ENCODE assay signal across 8 cellular contexts in the genomic region with DNA sequence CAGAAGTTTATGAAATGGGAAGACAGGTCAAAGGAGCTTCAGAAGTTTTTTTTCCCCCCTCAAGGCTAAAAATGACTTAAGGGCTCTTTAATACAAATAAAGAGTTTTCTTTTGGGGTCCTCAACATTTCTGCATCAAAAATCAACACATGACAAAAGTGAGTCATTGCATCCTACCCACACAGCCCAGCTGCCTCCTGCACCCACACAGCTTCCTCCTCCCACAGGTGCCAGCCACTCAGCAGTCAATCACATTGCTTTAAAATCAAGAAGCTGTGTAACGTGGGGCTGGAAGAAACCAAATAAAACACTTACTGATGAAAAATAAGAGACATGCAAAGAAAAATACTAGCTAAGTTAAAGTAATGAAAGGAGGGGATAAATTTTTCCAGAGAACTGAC.
DNase-seq lines count a peak whose midpoint lies in the region; ATAC-seq and TF ChIP-seq lines count a peak whose summit lies in the region.

No MANE protein-coding gene starts in this region.

- 23% methylated on average over 1 of the region's 1 CpG for WGBS in suprapubic skin

- H3K9me3 ChIP-seq in suprapubic skin: no peaks in the 10 kb centered on the region

- no peaks in the 10 kb centered on the region for H3K27me3 Mint-ChIP-seq in activated naive CD4-positive, alpha-beta T cell treated with anti-CD3 and anti-CD28 coated beads, Interleukin-2, amount 10 ng/mL, durations not matched to agents 7 days and 5 days

- H3K9me3 Mint-ChIP-seq in activated naive CD4-positive, alpha-beta T cell treated with anti-CD3 and anti-CD28 coated beads, Interleukin-2, amount 10 ng/mL, durations not matched to agents 7 days and 5 days: peaks cover 6% of the 10 kb centered on the region

- no peak overlapping the region for H3K27ac Mint-ChIP-seq in activated naive CD4-positive, alpha-beta T cell treated with anti-CD3 and anti-CD28 coated beads, Interleukin-2, amount 10 ng/mL, durations not matched to agents 7 days and 5 days

- peaks cover 31% of the 10 kb centered on the region for H3K36me3 Mint-ChIP-seq in activated naive CD4-positive, alpha-beta T cell treated with anti-CD3 and anti-CD28 coated beads, Interleukin-2, amount 10 ng/mL, durations not matched to agents 7 days and 5 days

- no peak for TF ChIP-seq CTCF in suprapubic skin (IDR thresholded peaks at IDR 0.05)

- TF ChIP-seq POLR2A in suprapubic skin (IDR thresholded peaks at IDR 0.05) (no peak), erythroblast (IDR thresholded peaks at IDR 0.05; ENCODE audit: low read length) (no peak)

- peaks cover 40% of the 10 kb centered on the region for H3K4me1 Mint-ChIP-seq in activated naive CD4-positive, alpha-beta T cell treated with anti-CD3 and anti-CD28 coated beads, Interleukin-2, amount 10 ng/mL, durations not matched to agents 7 days and 5 days

- H3K4me3 Mint-ChIP-seq in activated naive CD4-positive, alpha-beta T cell treated with anti-CD3 and anti-CD28 coated beads, Interleukin-2, amount 10 ng/mL, durations not matched to agents 7 days and 5 days: no peak overlapping the region

- TF ChIP-seq EP300 in suprapubic skin (IDR thresholded peaks at IDR 0.05): no peak

- H3K27ac ChIP-seq in suprapubic skin: no peak overlapping the region

- no peaks in the 10 kb centered on the region for H3K27me3 ChIP-seq in suprapubic skin

- DNase-seq in NCI-H226 (peak; percentile 53), suprapubic skin (ENCODE audit: low spot score in 2 of 2) (no peak), pons (ENCODE audit: low spot score) (no peak), erythroblast (lab: John Stamatoyannopoulos, UW) (no peak)
- peak; percentile 49 for DNase-seq in activated naive CD4-positive, alpha-beta T cell treated with anti-CD3 and anti-CD28 coated beads, Interleukin-2, amount 10 ng/mL, durations not matched to agents 7 days and 5 days
- peak in 2 of 3 experiments; percentile 15 to 16 for DNase-seq in stimulated activated CD4-positive, alpha-beta T cell treated with anti-CD3 and anti-CD28 coated beads, TNF-alpha, amount 100 ng/mL, for 24 hours (ENCODE audit: low read depth in 3 of 3)

- peak; percentile 42 for ATAC-seq in GM21526 (IDR thresholded peaks at IDR 0.05; ENCODE audit: low FRiP score, unreplicated experiment)
- no peak for ATAC-seq in GM18519 (IDR thresholded peaks at IDR 0.05; ENCODE audit: low FRiP score, unreplicated experiment)

- no peaks in the 10 kb centered on the region for H3K36me3 ChIP-seq in suprapubic skin

- CTCF ChIA-PET in activated naive CD4-positive, alpha-beta T cell treated with anti-CD3 and anti-CD28 coated beads, Interleukin-2, amount 10 ng/mL, durations not matched to agents 7 days and 5 days (lab: Charles Lee): interaction anchor here (1.3 kb wide), 1 partner anchor 69 kb away, joined by 4 read pairs; a partner anchor contains a TSS

- no peaks in the 10 kb centered on the region for H3K4me1 ChIP-seq in suprapubic skin

- no peak overlapping the region for H3K4me3 ChIP-seq in suprapubic skin

Comparison
In these comparisons a context has a peak if more than half of its experiments do, and no peak if none do; other contexts are left out.
1. DNase-seq: peak in NCI-H226 (single experiment), activated naive CD4-positive, alpha-beta T cell treated with anti-CD3 and anti-CD28 coated beads, Interleukin-2, amount 10 ng/mL, durations not matched to agents 7 days and 5 days (single experiment) and stimulated activated CD4-positive, alpha-beta T cell treated with anti-CD3 and anti-CD28 coated beads, TNF-alpha, amount 100 ng/mL, for 24 hours (2 of 3); none in suprapubic skin (0 of 2), pons (single experiment) and erythroblast (0 of 2).